7 cellular contexts compared by ENCODE assay signal in genomic region chr20:25309395-25310267, GRCh38.
DNase-seq lines count a peak whose midpoint lies in the region; ATAC-seq and TF ChIP-seq lines count a peak whose summit lies in the region.

No MANE protein-coding gene starts in this region.

- H3K4me1 Mint-ChIP-seq in dendritic cell treated with granulocyte-macrophage colony-stimulating factor and Interleukin-4, amounts not matched to agents 40 ng/mL and 50 ng/mL, for 4 days (ENCODE audit: low read depth), result peaks cover 63% of the 10 kb centered on the region

- peak; percentile 93 for DNase-seq in H4 (ENCODE audit: low spot score)
- DNase-seq in PC-9, result peak; percentile 64 to 68
- DNase-seq in SIG-M5 (lab: John Stamatoyannopoulos, UW), result no peak
- DNase-seq in GM13976 (ENCODE audit: low spot score), result no peak

- no peaks in the 10 kb centered on the region for H3K79me2 ChIP-seq in PC-9 (ENCODE audit: low read depth)

- H3K27ac ChIP-seq in PC-9 (peak overlapping the region; percentile 80), muscle layer of colon (ENCODE audit: low read depth, low read length) (peak overlapping the region; percentile 62)

- ATAC-seq in GM21723 (IDR thresholded peaks at IDR 0.05; ENCODE audit: unreplicated experiment), result no peak

- no peak for TF ChIP-seq CTCF in PC-9 (conservative IDR thresholded peaks at IDR 0.05)
- TF ChIP-seq CTCF in GM13976 (IDR thresholded peaks at IDR 0.05; ENCODE audit: borderline replicate concordance, control extremely low read depth, extremely low read depth, insufficient read depth, missing control alignments), result no peak

- in situ Hi-C loops in GM13976 (cut with MboI; ENCODE audit: low sequenced_read_pairs, unreplicated experiment), result no loop called here

- H3K4me1 ChIP-seq in PC-9 (replicated peaks; ENCODE audit: insufficient read depth) (peaks cover 38% of the 10 kb centered on the region), muscle layer of colon (ENCODE audit: insufficient read depth, low read length) (peaks cover 25% of the 10 kb centered on the region)

- H4K20me1 ChIP-seq in PC-9 (ENCODE audit: insufficient read depth), result no peaks in the 10 kb centered on the region

- H3K9me2 ChIP-seq in PC-9 (ENCODE audit: insufficient read depth), result no peaks in the 10 kb centered on the region

- peak overlapping the region; percentile 96 for H3K27ac Mint-ChIP-seq in dendritic cell treated with granulocyte-macrophage colony-stimulating factor and Interleukin-4, amounts not matched to agents 40 ng/mL and 50 ng/mL, for 4 days

- CTCF ChIA-PET in PC-9 (lab: Charles Lee), result interaction anchor here (0.5 to 1.3 kb wide), 4 partner anchors 10 to 131 kb away, joined by 3 to 16 read pairs (median 3); no protein-coding TSS in a partner anchor

- BruUV-seq in PC-9 (replicated peaks; lab: Mats Ljungman, UMichigan), result no TSS peak

- no peaks in the 10 kb centered on the region for H3K27me3 Mint-ChIP-seq in dendritic cell treated with granulocyte-macrophage colony-stimulating factor and Interleukin-4, amounts not matched to agents 40 ng/mL and 50 ng/mL, for 4 days

- H3K4me2 ChIP-seq in PC-9, result peak overlapping the region; percentile 77

- no peaks in the 10 kb centered on the region for H3K9me3 ChIP-seq in PC-9 (ENCODE audit: insufficient read depth, low read depth)
- H3K9me3 ChIP-seq in muscle layer of colon (ENCODE audit: low read length), result no peaks in the 10 kb centered on the region

- H3F3A ChIP-seq in PC-9 (ENCODE audit: insufficient read depth, low read depth), result peaks cover 15% of the 10 kb centered on the region; the same call in 1 of the 2 replicates

- no peak overlapping the region for H2AFZ ChIP-seq in PC-9

- H3K36me3 ChIP-seq in PC-9 (ENCODE audit: low read depth) (no peaks in the 10 kb centered on the region), muscle layer of colon (ENCODE audit: insufficient read depth, low read length) (no peaks in the 10 kb centered on the region)

- H3K27me3 ChIP-seq in PC-9 (ENCODE audit: insufficient read depth, low read depth) (no peaks in the 10 kb centered on the region), muscle layer of colon (ENCODE audit: control insufficient read depth in 1 of 2, insufficient read depth in 2 of 2, low read length in 2 of 2) (no peaks in the 10 kb centered on the region)

- H3K36me3 Mint-ChIP-seq in dendritic cell treated with granulocyte-macrophage colony-stimulating factor and Interleukin-4, amounts not matched to agents 40 ng/mL and 50 ng/mL, for 4 days (ENCODE audit: low read depth), result peaks cover 58% of the 10 kb centered on the region

- intact Hi-C loops in PC-9 (cut with micrococcal nuclease; ENCODE audit: unreplicated experiment), result loop anchor here (1.0 to 2.0 kb wide), 4 partner anchors 55 to 317 kb away; partner anchors contain the start of genes ABHD12 and APMAP
- intact Hi-C loops in dendritic cell treated with granulocyte-macrophage colony-stimulating factor and Interleukin-4, amounts not matched to agents 40 ng/mL and 50 ng/mL, for 4 days (cut with micrococcal nuclease), result loop anchor here (1.0 to 10.0 kb wide), 5 partner anchors 9 to 1665 kb away; partner anchors contain the start of gene ABHD12

- H3K4me3 ChIP-seq in PC-9 (peak overlapping the region; percentile 39; the same call in 1 of the 2 replicates), muscle layer of colon (ENCODE audit: low read depth in 1 of 2, low read length in 2 of 2) (peak overlapping the region in 1 of 2 donors; percentile 30)

- POLR2A ChIA-PET in PC-9 (lab: Charles Lee; ENCODE audit: unreplicated experiment), result interaction anchor here (0.5 kb wide), 1 partner anchor 81 kb away, joined by 8 read pairs; no protein-coding TSS in a partner anchor

- H3K4me3 Mint-ChIP-seq in dendritic cell treated with granulocyte-macrophage colony-stimulating factor and Interleukin-4, amounts not matched to agents 40 ng/mL and 50 ng/mL, for 4 days, result peak overlapping the region; percentile 15

- no peak overlapping the region for H3K9ac ChIP-seq in muscle layer of colon (ENCODE audit: low read length)

- H3K9me3 Mint-ChIP-seq in dendritic cell treated with granulocyte-macrophage colony-stimulating factor and Interleukin-4, amounts not matched to agents 40 ng/mL and 50 ng/mL, for 4 days, result no peaks in the 10 kb centered on the region

Comparison
In these comparisons a context has a peak if more than half of its experiments do, and no peak if none do; other contexts are left out.
1. DNase-seq: peak in H4 (single experiment) and PC-9 (2 of 2); none in SIG-M5 (single experiment) and GM13976 (single experiment).